8 cellular contexts compared by ENCODE assay signal in genomic region chr3:134249442-134249841, GRCh38. TPM values are rescaled to one million over a fixed set of nuclear protein-coding genes. Genes with fewer than 3 reads are reported as not detected.
DNase-seq lines count a peak whose midpoint lies in the region; ATAC-seq and TF ChIP-seq lines count a peak whose summit lies in the region.

No MANE protein-coding gene starts in this region.

- H3K9me3 Mint-ChIP-seq in chondrocyte (ENCODE audit: low read depth) (no peaks in the 10 kb centered on the region), naive B cell (no peaks in the 10 kb centered on the region)

- no peak for TF ChIP-seq CTCF in AG09309 (IDR thresholded peaks at IDR 0.05; ENCODE audit: control insufficient read depth, insufficient read depth, low read depth, low read length, missing control alignments)
- peak; percentile 59 for TF ChIP-seq CTCF in chondrocyte (IDR thresholded peaks at IDR 0.05)

- H3K27me3 Mint-ChIP-seq in chondrocyte (ENCODE audit: low read depth) (no peaks in the 10 kb centered on the region), naive B cell (no peaks in the 10 kb centered on the region)

- peak overlapping the region; percentile 87 for H3K4me3 ChIP-seq in AG09309 (ENCODE audit: control insufficient read depth, low read depth, low read length)
- H3K4me3 ChIP-seq in Jurkat, Clone E6-1 (ENCODE audit: low read length) = peak overlapping the region; percentile 72

- ATAC-seq in naive B cell (ENCODE audit: low read depth in 2 of 2) (peak; percentile 1 to 3), GM21528 (IDR thresholded peaks at IDR 0.05; ENCODE audit: low FRiP score, unreplicated experiment) (no peak), HG03175 (IDR thresholded peaks at IDR 0.05; ENCODE audit: unreplicated experiment) (no peak)

- H3K4me1 Mint-ChIP-seq in chondrocyte (ENCODE audit: low read depth) (peaks cover 43% of the 10 kb centered on the region), naive B cell (peaks cover 39 to 58% (median 45%) of the 10 kb centered on the region in 3 donors)

- H3K27ac Mint-ChIP-seq in chondrocyte (ENCODE audit: unreplicated experiment) (peak overlapping the region; percentile 98), naive B cell (peak overlapping the region; percentile 91 to 98 (median 96))

- DNase-seq in AG09309 (ENCODE audit: low read depth) (no peak), chondrocyte (ENCODE audit: low spot score) (no peak), naive B cell (no peak), HPDE6-E6E7 (ENCODE audit: extremely low spot score) (no peak), CD1c-positive myeloid dendritic cell (ENCODE audit: extremely low spot score) (no peak)
- DNase-seq in Jurkat, Clone E6-1 (ENCODE audit: low read depth, low spot score) = no peak

- H3K4me3 Mint-ChIP-seq in chondrocyte (ENCODE audit: unreplicated experiment) (peak overlapping the region; percentile 93), naive B cell (peak overlapping the region; percentile 90 to 96 (median 94))

- H3K36me3 Mint-ChIP-seq in chondrocyte (ENCODE audit: low read depth) (no peaks in the 10 kb centered on the region), naive B cell (no peaks in the 10 kb centered on the region)

RNA-seq across cellular contexts. Expression of gene RYK, which starts 1.2 kb away (rescaled TPM):
- 20.7 TPM for polyA plus RNA-seq in Jurkat, Clone E6-1 (2012; ENCODE audit: insufficient read depth, insufficient read length)
- 49.6 to 57.8 TPM (median 57.6 TPM) in 3 replicates for total RNA-seq in chondrocyte
- 10 to 100 TPM in 2 of 6 donors, 1 to 10 TPM in 4; 3.7 to 14.2 (median 8.1) TPM for polyA plus RNA-seq in naive B cell (ENCODE audit: low read depth in 6 of 6)

Comparison
In these comparisons a context has a peak if more than half of its experiments do, and no peak if none do; other contexts are left out.
1. ATAC-seq: peak in naive B cell (2 of 2); none in GM21528 (single experiment) and HG03175 (single experiment).